Comparison of ENCODE assay signal across 1 cellular context in genomic region chr7:150945853-150946825, GRCh38.
A peak's percentile ranks its signal among the peaks of the same experiment; 100 is the strongest.
TF ChIP-seq lines count a peak whose summit lies in the region.

No MANE protein-coding gene starts in this region.

TF ChIP-seq in SK-N-SH, 30 proteins besides CTCF, POLR2A, EP300 and RAD21 (continued from another document):
- TF ChIP-seq FOXJ3 (CRISPR knock-in tag; IDR thresholded peaks at IDR 0.05), result peak; percentile 91
- no peak for TF ChIP-seq TCF12 (IDR thresholded peaks at IDR 0.05)
- no peak for TF ChIP-seq TAF1 (IDR thresholded peaks at IDR 0.05; ENCODE audit: borderline replicate concordance, low read depth, low read length)
- TF ChIP-seq FOXM1 (IDR thresholded peaks at IDR 0.05; ENCODE audit: low read depth), result no peak
- TF ChIP-seq USF1 (IDR thresholded peaks at IDR 0.05; ENCODE audit: borderline replicate concordance, low read depth), result no peak
